In the genomic region with DNA sequence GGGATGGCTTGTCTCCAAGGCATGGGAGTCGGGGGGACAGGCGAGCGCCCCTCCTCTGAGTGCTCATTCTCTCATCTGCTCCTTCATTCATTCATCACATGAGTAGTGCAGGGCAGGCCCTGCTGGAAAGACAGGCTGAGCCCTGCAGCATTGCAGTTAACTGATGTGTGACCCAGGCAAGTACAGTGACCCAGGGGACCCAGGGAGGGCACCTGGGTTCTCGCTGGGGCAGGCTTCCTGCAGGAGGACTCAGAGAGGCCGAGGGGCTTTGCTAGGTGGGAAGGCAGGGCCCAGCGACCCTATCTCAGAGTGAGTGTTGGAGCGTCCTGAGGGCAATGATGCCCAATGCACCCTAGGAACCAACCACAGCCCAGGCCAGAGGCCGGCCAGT, we compare ENCODE assay signal across 21 cellular contexts. TPM values are rescaled to one million over a fixed set of nuclear protein-coding genes. Genes with fewer than 3 reads are reported as not detected.
DNase-seq lines count a peak whose midpoint lies in the region; ATAC-seq and TF ChIP-seq lines count a peak whose summit lies in the region.
"Had no signal": no experiment of that assay in that cellular context is flagged by ENCODE, and none has a peak within 500 bp of the region (broad histone marks: within the 10 kb centered on the region; RNA-seq: fewer than 3 reads in every experiment).

No MANE protein-coding gene starts in this region.

- CTCF ChIA-PET in activated naive CD4-positive, alpha-beta T cell treated with anti-CD3 and anti-CD28 coated beads, Interleukin-2, amount 10 ng/mL, durations not matched to agents 7 days and 5 days (lab: Charles Lee), result no interaction called here

- WGBS in right lobe of liver (ENCODE audit: insufficient coverage, low coverage, low lambda C conversion rate, missing lambda C conversion rate), result no CpG with 5 or more reads among the region's 8 CpGs
- 80% methylated on average over 8 of the region's 8 CpGs; no CpG with 5 or more reads in 1 of the 2 donors for WGBS in transverse colon (ENCODE audit: low coverage in 1 of 2), 2 donors

- ATAC-seq in right lobe of liver, result peak in 3 of 4 donors; percentile 3 to 11 (median 9)
- no peak for ATAC-seq in GM21619 (IDR thresholded peaks at IDR 0.05; ENCODE audit: unreplicated experiment)
- ATAC-seq: CD8-positive, alpha-beta T cell; GM12878 had no signal

- H3K27me3 ChIP-seq in Karpas-422 (ENCODE audit: low read length), result no peaks in the 10 kb centered on the region
- H3K27me3 ChIP-seq in right lobe of liver, result no peaks in the 10 kb centered on the region
- H3K27me3 ChIP-seq in transverse colon, result no peaks in the 10 kb centered on the region
- H3K27me3 ChIP-seq: BE2C had no signal

- H3K9ac ChIP-seq in Karpas-422 (ENCODE audit: low read length), result peak overlapping the region; percentile 38

- in situ Hi-C loops in transverse colon (cut with MboI; ENCODE audit: low pct_ligation_motif_present in 1 of 4, low pct_unique_long_range_greater_than_20kb in 1 of 4, low sequenced_read_pairs in 3 of 4), result no loop called here

- H3K4me2 ChIP-seq in Karpas-422 (ENCODE audit: low read depth, low read length, poor library complexity, severe bottlenecking), result peak overlapping the region; percentile 53

- H3K4me3 Mint-ChIP-seq in activated naive CD4-positive, alpha-beta T cell treated with anti-CD3 and anti-CD28 coated beads, Interleukin-2, amount 10 ng/mL, durations not matched to agents 7 days and 5 days, result no peak overlapping the region
- H3K4me3 Mint-ChIP-seq: CD8-positive, alpha-beta T cell had no signal

- H3K36me3 Mint-ChIP-seq in activated naive CD4-positive, alpha-beta T cell treated with anti-CD3 and anti-CD28 coated beads, Interleukin-2, amount 10 ng/mL, durations not matched to agents 7 days and 5 days, result no peaks in the 10 kb centered on the region
- H3K36me3 Mint-ChIP-seq: CD8-positive, alpha-beta T cell had no signal

- TF ChIP-seq POLR2A in right lobe of liver (IDR thresholded peaks at IDR 0.05) (no peak), transverse colon (IDR thresholded peaks at IDR 0.05) (no peak)

- no peak overlapping the region for H2AFZ ChIP-seq in Karpas-422 (ENCODE audit: low read length)

- intact Hi-C loops in right lobe of liver (cut with DNase I) (no loop called here), transverse colon (cut with DNase I; ENCODE audit: low total_unique reads) (no loop called here)

- no peaks in the 10 kb centered on the region for H3K36me3 ChIP-seq in Karpas-422 (ENCODE audit: insufficient read depth, low read length)
- H3K36me3 ChIP-seq in right lobe of liver, result no peaks in the 10 kb centered on the region
- H3K36me3 ChIP-seq in transverse colon, result no peaks in the 10 kb centered on the region
- H3K36me3 ChIP-seq: BE2C had no signal

- H3K4me1 ChIP-seq in Karpas-422 (ENCODE audit: low read length) (peaks cover 62% of the 10 kb centered on the region), right lobe of liver (peaks cover 0 to 25% (median 7%) of the 10 kb centered on the region in 4 donors), transverse colon (no peaks in the 10 kb centered on the region)
- H3K4me1 ChIP-seq: BE2C had no signal

- no peaks in the 10 kb centered on the region for H3K4me1 Mint-ChIP-seq in activated naive CD4-positive, alpha-beta T cell treated with anti-CD3 and anti-CD28 coated beads, Interleukin-2, amount 10 ng/mL, durations not matched to agents 7 days and 5 days

- no peak for TF ChIP-seq EP300 in transverse colon (IDR thresholded peaks at IDR 0.05; ENCODE audit: low read depth)

- H3K9me3 ChIP-seq in Karpas-422 (ENCODE audit: low read length), result no peaks in the 10 kb centered on the region
- H3K9me3 ChIP-seq in right lobe of liver, result no peaks in the 10 kb centered on the region
- peaks cover 0 to 3% of the 10 kb centered on the region in 2 donors for H3K9me3 ChIP-seq in transverse colon
- H3K9me3 ChIP-seq: BE2C had no signal

- peak overlapping the region; percentile 82 for H3K27ac ChIP-seq in Karpas-422 (ENCODE audit: low read length)
- H3K27ac ChIP-seq in right lobe of liver, result peak overlapping the region in 1 of 3 donors; percentile 55
- H3K27ac ChIP-seq in transverse colon, result no peak overlapping the region

- DNase-seq in activated naive CD4-positive, alpha-beta T cell treated with anti-CD3 and anti-CD28 coated beads, Interleukin-2, amount 10 ng/mL, durations not matched to agents 7 days and 5 days, result peak; percentile 18
- no peak for DNase-seq in activated naive CD4-positive, alpha-beta T cell treated with Interleukin-2 at 50 U/mL for 16 hours
- DNase-seq in Karpas-422 (peak; percentile 82), right lobe of liver (no peak), transverse colon (peak; percentile 3), NCI-H748 treated with DMSO at 0.1 percent for 48 hours (lab: John Stamatoyannopoulos, UW) (no peak)
- DNase-seq: BE2C; CD8-positive, alpha-beta T cell; DMS53; EL; KBM-7; NCI-H1105 treated with DMSO at 0.1 percent for 48 hours; NCI-H1694; NCI-H774; OCI-M1; SHP77 had no signal

- no peaks in the 10 kb centered on the region for H3K79me2 ChIP-seq in Karpas-422 (ENCODE audit: low read length)

- no peak overlapping the region for H3K27ac Mint-ChIP-seq in activated naive CD4-positive, alpha-beta T cell treated with anti-CD3 and anti-CD28 coated beads, Interleukin-2, amount 10 ng/mL, durations not matched to agents 7 days and 5 days
- H3K27ac Mint-ChIP-seq: CD8-positive, alpha-beta T cell had no signal

- TF ChIP-seq CTCF in right lobe of liver (IDR thresholded peaks at IDR 0.05) (no peak), transverse colon (IDR thresholded peaks at IDR 0.05) (no peak)

- H3K4me3 ChIP-seq in Karpas-422 (ENCODE audit: low read length) (peak overlapping the region; percentile 25), right lobe of liver (no peak overlapping the region), transverse colon (no peak overlapping the region)
- H3K4me3 ChIP-seq: GM12878 had no signal

- no peaks in the 10 kb centered on the region for H3K9me3 Mint-ChIP-seq in activated naive CD4-positive, alpha-beta T cell treated with anti-CD3 and anti-CD28 coated beads, Interleukin-2, amount 10 ng/mL, durations not matched to agents 7 days and 5 days
- H3K9me3 Mint-ChIP-seq: CD8-positive, alpha-beta T cell had no signal

- peaks cover 15% of the 10 kb centered on the region for H3K27me3 Mint-ChIP-seq in activated naive CD4-positive, alpha-beta T cell treated with anti-CD3 and anti-CD28 coated beads, Interleukin-2, amount 10 ng/mL, durations not matched to agents 7 days and 5 days

- no peaks in the 10 kb centered on the region for H4K20me1 ChIP-seq in Karpas-422 (ENCODE audit: insufficient read depth, low read depth, low read length)

- H3K9me2 ChIP-seq in Karpas-422 (replicated peaks; ENCODE audit: insufficient read depth, low read length), result no peaks in the 10 kb centered on the region

RNA-seq across cellular contexts. Expression of a gene that starts 30.6 kb away (rescaled TPM):
- 16.5 and 29.0 TPM in 2 replicates for total RNA-seq in Karpas-422 (2014; rRNA removed; shearing (Covaris generic); ENCODE audit: low replicate concordance)
- total RNA-seq in right lobe of liver, result 1 to 10 TPM in 3 of 6 experiments, under 1 TPM in 3; 0.27 to 2.5 (median 0.89) TPM
- total RNA-seq in transverse colon, result 10 to 100 TPM in 1 of 4 donors, 1 to 10 TPM in 2, not detected in 1; 1.9 to 29.5 (median 2.1) TPM

RNA-seq across cellular contexts. Expression of a gene that starts 45.6 kb away (rescaled TPM):
- 1.9 and 2.6 TPM in 2 replicates for total RNA-seq in Karpas-422 (2014; rRNA removed; shearing (Covaris generic); ENCODE audit: low replicate concordance)
- 1 to 10 TPM in 4 of 6 experiments, under 1 TPM in 2; 0.49 to 7.6 (median 2.0) TPM for total RNA-seq in right lobe of liver
- under 1 TPM in 1 of 4 donors, not detected in 3; 0.14 TPM for total RNA-seq in transverse colon
- total RNA-seq: A172; CD8-positive, alpha-beta T cell; GM12878; H1; NCI-H460 had no signal

Comparison
In these comparisons a context has a peak if more than half of its experiments do, and no peak if none do; other contexts are left out.
1. DNase-seq: peak in activated naive CD4-positive, alpha-beta T cell treated with anti-CD3 and anti-CD28 coated beads, Interleukin-2, amount 10 ng/mL, durations not matched to agents 7 days and 5 days (single experiment), Karpas-422 (single experiment) and transverse colon (single experiment); none in activated naive CD4-positive, alpha-beta T cell treated with Interleukin-2 at 50 U/mL for 16 hours (single experiment), right lobe of liver (0 of 3) and NCI-H748 treated with DMSO at 0.1 percent for 48 hours (single experiment).